In genomic region chr16:31181102-31181830, GRCh38 we compare ENCODE assay signal across 8 cellular contexts. TPM values are rescaled to one million over a fixed set of nuclear protein-coding genes. Genes with fewer than 3 reads are reported as not detected.
DNase-seq lines count a peak whose midpoint lies in the region; ATAC-seq and TF ChIP-seq lines count a peak whose summit lies in the region.

No MANE protein-coding gene starts in this region.

- no peaks in the 10 kb centered on the region for H3K9me3 Mint-ChIP-seq in natural killer cell

- TF ChIP-seq CTCF in HFF-Myc (IDR thresholded peaks at IDR 0.05; ENCODE audit: low read depth, low read length, missing control alignments): no peak
- TF ChIP-seq CTCF in WI38 (IDR thresholded peaks at IDR 0.05; ENCODE audit: low read depth, low read length): no peak
- no peak for TF ChIP-seq CTCF in natural killer cell (IDR thresholded peaks at IDR 0.05)

- no peak for ATAC-seq in natural killer cell
- no peak for ATAC-seq in GM21786 (IDR thresholded peaks at IDR 0.05; ENCODE audit: unreplicated experiment)
- no peak for ATAC-seq in GM21367 (IDR thresholded peaks at IDR 0.05; ENCODE audit: unreplicated experiment)
- ATAC-seq in GM21529 (IDR thresholded peaks at IDR 0.05; ENCODE audit: unreplicated experiment): no peak

- DNase-seq in A172 (ENCODE audit: low spot score): peak; percentile 63
- DNase-seq in HFF-Myc (ENCODE audit: extremely low read depth, low read depth): no peak
- DNase-seq in epithelial cell of prostate (ENCODE audit: low read depth, low spot score): no peak
- peak; percentile 29 for DNase-seq in natural killer cell

- peak overlapping the region; percentile 99 for H3K4me3 Mint-ChIP-seq in natural killer cell

- peaks cover 19% of the 10 kb centered on the region for H3K36me3 Mint-ChIP-seq in natural killer cell

- H3K27ac ChIP-seq in epithelial cell of prostate: peak overlapping the region; percentile 81

- H3K27ac Mint-ChIP-seq in natural killer cell: peak overlapping the region; percentile 99

- peaks cover 77 to 82% of the 10 kb centered on the region in 2 donors for H3K4me1 Mint-ChIP-seq in natural killer cell

- peaks cover 0 to 2% of the 10 kb centered on the region in 2 donors for H3K27me3 Mint-ChIP-seq in natural killer cell (ENCODE audit: low read depth in 2 of 2)

- intact Hi-C loops in natural killer cell (cut with micrococcal nuclease): loop anchor here (10.0 kb wide), 2 partner anchors 66 to 534 kb away; partner anchors contain the start of gene KAT8

- H3K4me3 ChIP-seq in HFF-Myc (replicated peaks; ENCODE audit: low read depth, low read length) (peak overlapping the region; percentile 86), WI38 (ENCODE audit: low read depth, low read length) (peak overlapping the region; percentile 95)

RNA-seq across cellular contexts. Expression of gene FUS, which starts 1.3 kb away (rescaled TPM):
- total RNA-seq in A172 (2014; rRNA removed; shearing (Covaris generic)): 14.4 and 26.9 TPM in 2 replicates
- total RNA-seq in natural killer cell: 100 to 1,000 TPM; 872 to 934 (median 918) TPM

RNA-seq across cellular contexts. Expression of gene PYCARD, which starts 21.3 kb away (rescaled TPM):
- total RNA-seq in A172 (2014; rRNA removed; shearing (Covaris generic)): not detected in 2 replicates
- total RNA-seq in natural killer cell: 10 to 100 TPM; 29.7 to 38.1 (median 37.6) TPM

RNA-seq across cellular contexts. Expression of gene PRSS36, which starts 31.4 kb away (rescaled TPM):
- 0.41 and 0.55 TPM in 2 replicates for total RNA-seq in A172 (2014; rRNA removed; shearing (Covaris generic))
- total RNA-seq in natural killer cell: 1 to 10 TPM; 2.1 to 3.5 (median 2.3) TPM

RNA-seq across cellular contexts. Expression of gene TRIM72, which starts 32.7 kb away (rescaled TPM):
- under 0.01 and 0.02 TPM in 2 replicates for total RNA-seq in A172 (2014; rRNA removed; shearing (Covaris generic))
- total RNA-seq in natural killer cell: under 1 TPM in 2 of 3 donors, not detected in 1; 0.05 to 0.07 TPM

RNA-seq across cellular contexts. Expression of gene PYDC1, which starts 35.7 kb away (rescaled TPM):
- total RNA-seq in A172 (2014; rRNA removed; shearing (Covaris generic)): not detected in 2 replicates
- total RNA-seq in natural killer cell: not detected

Comparison
In these comparisons a context has a peak if more than half of its experiments do, and no peak if none do; other contexts are left out.
1. DNase-seq: peak in A172 (single experiment) and natural killer cell (single experiment); none in HFF-Myc (single experiment) and epithelial cell of prostate (single experiment).
2. RNA of gene FUS, which starts 1.3 kb away (total RNA-seq): 872 to 934 TPM in natural killer cell; 14.4 to 26.9 TPM in A172; every median in the first group is over 10 times any median in the second.
3. RNA of gene PYCARD, which starts 21.3 kb away (total RNA-seq): 29.7 to 38.1 TPM in natural killer cell; not detected in A172; every median in the first group is over 10 times any median in the second.